Comparison of ENCODE assay signal across 8 cellular contexts in the genomic region with DNA sequence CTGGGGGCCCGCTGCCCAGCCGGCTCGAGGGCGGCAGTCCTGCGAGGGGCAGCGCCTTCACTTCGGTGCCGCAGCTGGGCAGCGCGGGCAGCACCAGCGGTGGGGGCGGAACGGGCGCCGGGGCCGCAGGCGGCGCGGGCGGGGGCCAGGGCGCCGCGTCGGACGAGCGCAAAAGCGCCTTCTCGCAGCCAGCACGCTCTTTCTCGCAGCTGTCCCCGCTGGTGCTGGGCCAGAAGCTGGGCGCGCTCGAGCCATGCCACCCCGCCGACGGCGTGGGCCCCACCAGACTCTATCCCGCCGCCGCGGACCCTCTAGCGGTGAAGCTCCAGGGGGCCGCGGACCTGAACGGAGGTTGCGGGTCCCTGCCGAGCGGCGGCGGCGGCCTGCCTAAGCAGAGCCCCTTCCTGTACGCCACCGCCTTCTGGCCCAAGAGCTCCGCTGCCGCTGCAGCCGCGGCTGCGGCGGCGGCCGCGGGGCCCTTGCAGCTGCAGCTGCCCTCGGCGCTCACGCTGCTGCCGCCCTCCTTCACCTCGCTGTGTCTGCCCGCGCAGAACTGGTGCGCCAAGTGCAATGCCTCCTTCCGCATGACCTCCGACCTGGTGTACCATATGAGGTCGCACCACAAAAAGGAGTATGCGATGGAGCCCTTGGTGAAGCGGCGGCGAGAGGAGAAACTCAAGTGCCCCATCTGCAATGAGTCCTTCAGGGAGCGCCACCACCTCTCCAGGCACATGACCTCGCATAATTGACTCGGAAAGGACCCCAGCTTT. TPM values are rescaled to one million over a fixed set of nuclear protein-coding genes. Genes with fewer than 3 reads are reported as not detected.
DNase-seq lines count a peak whose midpoint lies in the region; ATAC-seq, FAIRE-seq and TF ChIP-seq lines count a peak whose summit lies in the region.

No MANE protein-coding gene starts in this region.

- peak overlapping the region; percentile 81 to 85; a peak in 2 of 4 replicates for H4K8ac ChIP-seq in IMR-90 (ENCODE audit: low read depth in 2 of 2, low read length in 2 of 2)
- H4K8ac ChIP-seq in H1 (ENCODE audit: extremely low read depth, insufficient read depth, low read length), result peak overlapping the region; percentile 85; the same call in 1 of the 2 replicates

- H3K4ac ChIP-seq in IMR-90 (ENCODE audit: low read depth, low read length) (peak overlapping the region; percentile 75), H1 (replicated peaks; ENCODE audit: insufficient read length, low read depth, low read length) (no peak overlapping the region)

- peaks cover 0 to 2% of the 10 kb centered on the region in 2 donors for H3K36me3 Mint-ChIP-seq in naive B cell

- H2BK120ac ChIP-seq in IMR-90 (ENCODE audit: low read depth, low read length), result peak overlapping the region; percentile 73
- no peak overlapping the region for H2BK120ac ChIP-seq in H1 (replicated peaks; ENCODE audit: low read depth, low read length)

- TF ChIP-seq EP300 in H1 (IDR thresholded peaks at IDR 0.05; ENCODE audit: borderline replicate concordance in 1 of 2, low read depth in 2 of 2, low read length in 2 of 2), result peak in 1 of 2 experiments; percentile 20; a peak in 1 of 3 replicates

- DNase-seq in EH (ENCODE audit: low read depth), result peak; percentile 54
- peak; percentile 35 for DNase-seq in IMR-90
- peak; percentile 63 for DNase-seq in activated CD4-positive, alpha-beta T cell treated with anti-CD3 and anti-CD28 coated beads for 48 hours
- peak in 1 of 2 experiments; percentile 70 for DNase-seq in H1 (ENCODE audit: low read depth in 1 of 2, low spot score in 2 of 2)
- DNase-seq in naive B cell, result peak; percentile 59
- peak in 1 of 2 donors; percentile 79 for DNase-seq in aorta
- no peak for DNase-seq in cerebellar cortex (ENCODE audit: low spot score)

- H3K9me1 ChIP-seq in IMR-90 (ENCODE audit: insufficient read depth, low read length), result peaks cover 8% of the 10 kb centered on the region

- no peak overlapping the region; the same call in 1 of the 2 replicates for H3K18ac ChIP-seq in IMR-90 (ENCODE audit: low read depth, low read length)
- H3K18ac ChIP-seq in H1 (ENCODE audit: extremely low read depth, low read length), result no peak overlapping the region

- no peak for TF ChIP-seq POLR2A in IMR-90 (IDR thresholded peaks at IDR 0.05; ENCODE audit: low read depth, low read length)
- TF ChIP-seq POLR2A in H1 (IDR thresholded peaks at IDR 0.05; ENCODE audit: control extremely low read depth in 1 of 2, low read depth in 2 of 2, low read length in 2 of 2), result no peak

- no peak for TF ChIP-seq RAD21 in IMR-90 (IDR thresholded peaks at IDR 0.05; ENCODE audit: low read length)
- no peak for TF ChIP-seq RAD21 in H1 (IDR thresholded peaks at IDR 0.05 in 1 of 2, conservative IDR thresholded peaks at IDR 0.05 in 1 of 2; ENCODE audit: low read depth in 2 of 2, low read length in 2 of 2)

- H3K36me3 ChIP-seq in IMR-90 (ENCODE audit: control insufficient read depth, insufficient read depth, low read length) (peaks cover 5% of the 10 kb centered on the region; the same call in 1 of the 2 replicates), H1 (ENCODE audit: control insufficient read depth in 2 of 4, insufficient read depth in 4 of 4, low read length in 3 of 4) (peaks cover 0 to 6% (median 0%) of the 10 kb centered on the region in 4 experiments; a peak in 1 of 8 replicates), aorta (ENCODE audit: control insufficient read depth in 1 of 2, insufficient read depth in 2 of 2, low read length in 1 of 2) (no peaks in the 10 kb centered on the region)

- no peak for TF ChIP-seq CTCF in IMR-90 (conservative IDR thresholded peaks at IDR 0.05; ENCODE audit: low read depth, low read length)
- TF ChIP-seq CTCF in H1 (IDR thresholded peaks at IDR 0.05; ENCODE audit: control extremely low read depth in 1 of 3, insufficient read depth in 1 of 3, low read depth in 1 of 3, low read length in 3 of 3), result no peak

- H2BK12ac ChIP-seq in H1 (ENCODE audit: low read depth, low read length), result no peak overlapping the region

- 3% methylated on average over 52 of the region's 81 CpGs; no CpG with 5 or more reads in 1 of the 2 experiments for WGBS in IMR-90 (ENCODE audit: extremely low coverage in 2 of 2, insufficient read length in 1 of 2), 2 experiments
- WGBS in H1 (ENCODE audit: extremely low coverage in 1 of 2, insufficient coverage in 1 of 2, insufficient read length in 1 of 2, insufficient replicate concordance in 2 of 2, low coverage in 1 of 2, low lambda C conversion rate in 2 of 2, missing lambda C conversion rate in 1 of 2), 2 experiments, result 4% methylated on average over 44 of the region's 81 CpGs; no CpG with 5 or more reads in 1 of the 2 experiments
- WGBS in aorta, 2 donors, result 3% methylated on average over 68 to 81 of the region's 81 CpGs

- H3K79me1 ChIP-seq in IMR-90 (ENCODE audit: low read depth in 1 of 2, low read length in 2 of 2), result peaks cover 4 to 26% of the 10 kb centered on the region in 2 experiments; a peak in 2 of 4 replicates
- H3K79me1 ChIP-seq in H1 (ENCODE audit: low read depth, low read length), result no peaks in the 10 kb centered on the region

- H3K9ac ChIP-seq in IMR-90 (ENCODE audit: low read depth, low read length), result peak overlapping the region; percentile 64
- no peak overlapping the region for H3K9ac ChIP-seq in H1 (replicated peaks in 1 of 4; ENCODE audit: extremely low read depth in 1 of 4, low read depth in 3 of 4, low read length in 3 of 4)

- H2BK15ac ChIP-seq in IMR-90 (ENCODE audit: low read depth, low read length) (no peak overlapping the region; the same call in 2 of the 3 replicates), H1 (ENCODE audit: low read length) (no peak overlapping the region)

- H3K9me3 ChIP-seq in IMR-90 (ENCODE audit: control insufficient read depth, insufficient read depth, low read length), result no peaks in the 10 kb centered on the region
- H3K9me3 ChIP-seq in H1 (ENCODE audit: insufficient read depth in 2 of 2, low read depth in 1 of 2, low read length in 1 of 2), result no peaks in the 10 kb centered on the region
- no peaks in the 10 kb centered on the region for H3K9me3 ChIP-seq in aorta (ENCODE audit: control insufficient read depth, low read length)

- H3K56ac ChIP-seq in IMR-90 (ENCODE audit: extremely low read depth, insufficient read depth, low read length) (peak overlapping the region; percentile 10; the same call in 1 of the 2 replicates), H1 (replicated peaks; ENCODE audit: insufficient read length, low read depth, low read length) (no peak overlapping the region)

- H3K14ac ChIP-seq in IMR-90 (replicated peaks; ENCODE audit: low read depth, low read length), result peak overlapping the region; percentile 85; the same call in 1 of the 2 replicates
- H3K14ac ChIP-seq in H1 (ENCODE audit: insufficient read length), result no peak overlapping the region

- peaks cover 12 to 18% (median 14%) of the 10 kb centered on the region in 3 donors for H3K27me3 Mint-ChIP-seq in naive B cell

- H2AK9ac ChIP-seq in IMR-90 (replicated peaks; ENCODE audit: low read depth, low read length, poor library complexity), result peak overlapping the region; percentile 88

- H2AFZ ChIP-seq in IMR-90 (replicated peaks; ENCODE audit: low read length, poor library complexity) (peak overlapping the region; percentile 93), H1 (ENCODE audit: low read length) (no peak overlapping the region)

- H3K27ac Mint-ChIP-seq in naive B cell, result peak overlapping the region; percentile 60 to 95 (median 87)

- FAIRE-seq in H1 (lab: Jason Lieb, UNC), result no peak

- no TSS peak for BruUV-seq in IMR-90 (replicated peaks; lab: Mats Ljungman, UMichigan)

- H3K27ac ChIP-seq in IMR-90 (ENCODE audit: insufficient read depth, low read length) (peak overlapping the region; percentile 89), H1 (ENCODE audit: low read depth, low read length) (no peak overlapping the region), aorta (ENCODE audit: low read depth in 1 of 2, low read length in 2 of 2) (no peak overlapping the region)

- CTCF ChIA-PET in IMR-90 (lab: Yijun Ruan, JAX) (interaction anchor here (0.5 to 2.2 kb wide), 10 partner anchors 8 to 120 kb away, joined by 3 to 9 read pairs (median 4); no protein-coding TSS in a partner anchor), H1 (lab: Charles Lee; ENCODE audit: partially characterized antibody) (interaction anchor here (0.9 to 9.2 kb wide), 15 partner anchors 9 to 1265 kb away, joined by 3 to 170 read pairs (median 4); a partner anchor contains a TSS)

- POLR2A ChIA-PET in IMR-90 (lab: Charles Lee; ENCODE audit: unreplicated experiment) (interaction anchor here (0.9 kb wide), 1 partner anchor 63 kb away, joined by 3 read pairs; no protein-coding TSS in a partner anchor), H1 (lab: Charles Lee; ENCODE audit: partially characterized antibody) (interaction anchor here (0.9 to 2.9 kb wide), 4 partner anchors 13 to 64 kb away, joined by 3 to 8 read pairs (median 4); a partner anchor contains a TSS)

- H2BK5ac ChIP-seq in IMR-90 (ENCODE audit: low read depth, low read length, poor library complexity, severe bottlenecking) (peak overlapping the region; percentile 87), H1 (ENCODE audit: low read depth, low read length) (no peak overlapping the region)

- H4K20me1 ChIP-seq in IMR-90 (ENCODE audit: insufficient read depth, low read length) (0 out of 2 replicates have a peak, but pooled peaks cover 4% of the 10 kb centered on the region), H1 (replicated peaks in 1 of 2; ENCODE audit: control insufficient read depth in 1 of 2, insufficient read depth in 2 of 2, low read length in 2 of 2) (peaks cover 23 to 34% of the 10 kb centered on the region in 2 experiments)

- peaks cover 2% of the 10 kb centered on the region; the same call in 1 of the 2 replicates for H3K4me1 ChIP-seq in IMR-90 (ENCODE audit: control insufficient read depth, insufficient read depth, low read length)
- peaks cover 4 to 22% (median 7%) of the 10 kb centered on the region in 4 experiments for H3K4me1 ChIP-seq in H1 (replicated peaks in 1 of 4; ENCODE audit: control insufficient read depth in 3 of 4, insufficient read depth in 4 of 4, low read length in 3 of 4)
- no peaks in the 10 kb centered on the region for H3K4me1 ChIP-seq in aorta (ENCODE audit: control insufficient read depth in 1 of 2, insufficient read depth in 2 of 2, low read length in 2 of 2)

- H4K91ac ChIP-seq in IMR-90 (ENCODE audit: insufficient read depth, low read depth, low read length) (peak overlapping the region; percentile 58), H1 (replicated peaks; ENCODE audit: insufficient read length, low read length) (no peak overlapping the region)

- peaks cover 17 to 25% (median 18%) of the 10 kb centered on the region in 3 donors for H3K4me1 Mint-ChIP-seq in naive B cell

- H3K4me3 Mint-ChIP-seq in naive B cell, result peak overlapping the region; percentile 80 to 96 (median 94)

- in situ Hi-C loops in IMR-90 (cut with MboI; ENCODE audit: low sequenced_read_pairs), result loop anchor here (25.0 kb wide), 1 partner anchor 1166 kb away; no protein-coding TSS in a partner anchor

- peak; percentile 52 for ATAC-seq in GM21515 (IDR thresholded peaks at IDR 0.05; ENCODE audit: unreplicated experiment)
- ATAC-seq in IMR-90 (ENCODE audit: low read depth), result peak; percentile 35
- ATAC-seq in naive B cell (ENCODE audit: low read depth in 2 of 2), result peak; percentile 48 to 59
- ATAC-seq in aorta (ENCODE audit: low FRiP score), result peak; percentile 37

- peak overlapping the region; percentile 6; the same call in 1 of the 2 replicates for H4K5ac ChIP-seq in IMR-90 (ENCODE audit: low read depth, low read length)
- no peak overlapping the region for H4K5ac ChIP-seq in H1 (ENCODE audit: insufficient read length, low read depth, low read length)

- H2AK5ac ChIP-seq in IMR-90 (ENCODE audit: low read depth, low read length), result peak overlapping the region; percentile 64
- H2AK5ac ChIP-seq in H1 (ENCODE audit: low read depth, low read length), result no peak overlapping the region

- H3K79me2 ChIP-seq in H1 (ENCODE audit: control insufficient read depth in 1 of 2, insufficient read depth in 2 of 2, low read length in 2 of 2), result no peaks in the 10 kb centered on the region

- intact Hi-C loops in IMR-90 (cut with micrococcal nuclease), result loop anchor here (1.0 to 10.0 kb wide), 6 partner anchors 18 to 961 kb away; a partner anchor contains a TSS
- intact Hi-C loops in aorta (cut with DNase I), result no loop called here

- peak overlapping the region; percentile 85 for H3K4me2 ChIP-seq in IMR-90 (ENCODE audit: low read depth, low read length)
- H3K4me2 ChIP-seq in H1 (ENCODE audit: insufficient read depth in 1 of 2, low read depth in 2 of 2, low read length in 2 of 2), result peak overlapping the region; percentile 59 to 68

- H3K27me3 ChIP-seq in IMR-90 (ENCODE audit: control insufficient read depth, insufficient read depth, low read length) (no peaks in the 10 kb centered on the region), H1 (replicated peaks in 1 of 4; ENCODE audit: control insufficient read depth in 3 of 4, extremely low read depth in 1 of 4, insufficient read depth in 3 of 4, low read length in 3 of 4) (peaks cover 86 to 100% (median 93%) of the 10 kb centered on the region in 4 experiments), aorta (ENCODE audit: control insufficient read depth in 1 of 2, insufficient read depth in 2 of 2, low read length in 1 of 2) (peaks cover 0 to 1% of the 10 kb centered on the region in 2 donors)

- H3K9me3 Mint-ChIP-seq in naive B cell, result no peaks in the 10 kb centered on the region

- H2BK20ac ChIP-seq in IMR-90 (ENCODE audit: low read depth, low read length), result no peak overlapping the region; the same call in 1 of the 2 replicates
- no peak overlapping the region for H2BK20ac ChIP-seq in H1 (ENCODE audit: low read length)

- H3K23ac ChIP-seq in IMR-90 (ENCODE audit: low read depth, low read length) (peak overlapping the region; percentile 92), H1 (ENCODE audit: insufficient read length) (no peak overlapping the region)

- H3K4me3 ChIP-seq in IMR-90 (ENCODE audit: insufficient read depth, low read depth, low read length) (peak overlapping the region; percentile 66), H1 (ENCODE audit: extremely low read depth in 1 of 4, insufficient read depth in 2 of 4, low read depth in 3 of 4, low read length in 4 of 4) (peak overlapping the region in 3 of 4 experiments; percentile 3 to 55 (median 13); a peak in 5 of 8 replicates), aorta (ENCODE audit: low read length in 2 of 2) (peak overlapping the region; percentile 23 to 42)

- H3K23me2 ChIP-seq in H1 (ENCODE audit: low read depth, low read length), result peaks cover 4% of the 10 kb centered on the region; the same call in 1 of the 2 replicates

- dilution Hi-C loops in IMR-90 (cut with HindIII; ENCODE audit: low sequenced_read_pairs, unreplicated experiment), result no loop called here

RNA-seq across cellular contexts. Expression of a gene that starts 5.7 kb away (rescaled TPM):
- total RNA-seq in IMR-90 (2012; rRNA removed), result 5.0 and 5.7 TPM in 2 replicates
- polyA plus RNA-seq in IMR-90 (2012; rRNA removed), result 15.8 and 16.8 TPM in 2 replicates
- polyA plus RNA-seq in IMR-90 (2012; cell fraction: cytosol; rRNA removed), result 9.1 and 12.2 TPM in 2 replicates
- polyA plus RNA-seq in IMR-90 (2012; cell fraction: nucleus; rRNA removed; ENCODE audit: low replicate concordance), result 32.9 and 37.2 TPM in 2 replicates
- 0.10 TPM in 1 of 2 replicates, not detected in the other for total RNA-seq in H1 (2021; fragmentation: NEBNext Ultra II Directional; extraction: Animal tissue kit (Norgen Biotek cat#: 25700))
- polyA plus RNA-seq in H1 (2011; rRNA removed), result 0.03 TPM in 1 of 2 replicates, not detected in the other
- 0.03 TPM for polyA plus RNA-seq in H1 (2011; cell fraction: cytosol; rRNA removed)
- polyA plus RNA-seq in H1 (2011; cell fraction: nucleus; rRNA removed), result 0.13 TPM
- polyA plus RNA-seq in H1 (2012, experiment 1 of 2), result not detected in 4 replicates
- not detected for polyA plus RNA-seq in H1 (2012, experiment 2 of 2)
- polyA plus RNA-seq in H1 (2013, experiment 1 of 2), result 0.08 TPM
- 0.07 TPM for polyA plus RNA-seq in H1 (2013, experiment 2 of 2)
- polyA minus RNA-seq in H1 (2011; rRNA and poly(A)+ RNA removed), result not detected in 2 replicates
- not detected for polyA minus RNA-seq in H1 (2011; cell fraction: cytosol; rRNA and poly(A)+ RNA removed)
- not detected for polyA minus RNA-seq in H1 (2011; cell fraction: nucleus; rRNA and poly(A)+ RNA removed)
- 1 to 10 TPM in 5 of 6 donors, under 1 TPM in 1; 0.19 to 3.9 (median 2.1) TPM for polyA plus RNA-seq in naive B cell (ENCODE audit: low read depth in 6 of 6)
- total RNA-seq in aorta, result 1 to 10 TPM; 3.6 to 4.8 TPM
- polyA plus RNA-seq in aorta, result 1 to 10 TPM in 1 of 2 donors, under 1 TPM in 1; 0.31 to 1.0 TPM

Comparison
In these comparisons a context has a peak if more than half of its experiments do, and no peak if none do; other contexts are left out.
1. H3K4me3 ChIP-seq: peak in every context shown above with its lines; median percentile 66 in IMR-90; 32 in aorta; 13 in H1.